Comparison of ENCODE assay signal across 8 cellular contexts in genomic region chr13:24512208-24513068, GRCh38. TPM values are rescaled to one million over a fixed set of nuclear protein-coding genes. Genes with fewer than 3 reads are reported as not detected.
DNase-seq lines count a peak whose midpoint lies in the region; ATAC-seq and TF ChIP-seq lines count a peak whose summit lies in the region.

Gene PARP4, minus strand, starts transcription at chr13:24512778. Its CDS starts 9,002 bp downstream, at chr13:24503776.

- H3K4me3 ChIP-seq in right cardiac atrium (ENCODE audit: low read length) (peak within 1 kb of the TSS; percentile 64), rectal smooth muscle tissue (ENCODE audit: low read length) (peak within 1 kb of the TSS; percentile 85)

- in situ Hi-C loops in GM13977 (cut with MboI; ENCODE audit: low pct_unique_long_range_greater_than_20kb, low sequenced_read_pairs, unreplicated experiment) = no loop called here

- ATAC-seq in HG02610 (IDR thresholded peaks at IDR 0.05; ENCODE audit: unreplicated experiment) = peak; percentile 82
- ATAC-seq in right cardiac atrium = peak; percentile 98 to 99

- H3K9ac ChIP-seq in rectal smooth muscle tissue (ENCODE audit: low read length) = peak within 1 kb of the TSS; percentile 34

- intact Hi-C loops in right cardiac atrium (cut with DNase I) = no loop called here

- DNase-seq in GM13977 (ENCODE audit: low spot score) (peak; percentile 86), NCI-H1092 (lab: John Stamatoyannopoulos, UW) (peak; percentile 59), T-helper 2 cell (peak; percentile 41 to 87 (median 58)), anterior cingulate cortex (lab: John Stamatoyannopoulos, UW) (peak in 51 of 58 donors; percentile 9 to 84 (median 55)), right cardiac atrium (peak; percentile 81 to 93 (median 91)), NCI-H128 (lab: John Stamatoyannopoulos, UW; ENCODE audit: unreplicated experiment) (no peak)

- WGBS in right cardiac atrium = under 1% methylated on average over 68 of the region's 68 CpGs

- TF ChIP-seq CTCF in GM13977 (IDR thresholded peaks at IDR 0.05; ENCODE audit: extremely low read depth, insufficient read depth, missing control alignments) = no peak

- no peaks in the 10 kb centered on the region for H3K36me3 ChIP-seq in rectal smooth muscle tissue (ENCODE audit: control insufficient read depth, insufficient read depth, low read length)

- no peaks in the 10 kb centered on the region for H3K9me3 ChIP-seq in right cardiac atrium (ENCODE audit: control insufficient read depth, low read length)

- peak within 1 kb of the TSS; percentile 55 for H3K27ac ChIP-seq in right cardiac atrium (ENCODE audit: low read length)
- H3K27ac ChIP-seq in rectal smooth muscle tissue (ENCODE audit: low read depth, low read length) = peak within 1 kb of the TSS; percentile 91

- H3K27me3 ChIP-seq in right cardiac atrium (ENCODE audit: control insufficient read depth, insufficient read depth) (no peaks in the 10 kb centered on the region), rectal smooth muscle tissue (ENCODE audit: control insufficient read depth, insufficient read depth, low read length) (no peaks in the 10 kb centered on the region)

- H3K4me1 ChIP-seq in right cardiac atrium (ENCODE audit: control insufficient read depth, insufficient read depth, low read length) = peaks cover 3% of the 10 kb centered on the region
- H3K4me1 ChIP-seq in rectal smooth muscle tissue (ENCODE audit: control insufficient read depth, insufficient read depth, low read length) = peaks cover 4% of the 10 kb centered on the region

RNA-seq across cellular contexts. Expression of gene PARP4, which starts in this region (rescaled TPM):
- total RNA-seq in right cardiac atrium = 10 to 100 TPM; 20.6 to 30.2 (median 26.6) TPM
- 11.2 TPM for polyA plus RNA-seq in right cardiac atrium
